ENCODE assay signal across 8 cellular contexts in genomic region chr3:130894130-130894872, GRCh38. TPM values are rescaled to one million over a fixed set of nuclear protein-coding genes. Genes with fewer than 3 reads are reported as not detected.
DNase-seq lines count a peak whose midpoint lies in the region; ATAC-seq and TF ChIP-seq lines count a peak whose summit lies in the region.

No MANE protein-coding gene starts in this region.

- H3K27ac ChIP-seq in body of pancreas: peak overlapping the region; percentile 90 to 99 (median 96)
- peak overlapping the region; percentile 45 for H3K27ac ChIP-seq in iPS-20b (ENCODE audit: low read length)
- peak overlapping the region; percentile 98 for H3K27ac ChIP-seq in skeletal muscle tissue (ENCODE audit: low read depth, low read length)

- H3K9me3 ChIP-seq in body of pancreas: no peaks in the 10 kb centered on the region
- H3K9me3 ChIP-seq in iPS-20b (ENCODE audit: insufficient read depth, low read depth, low read length): no peaks in the 10 kb centered on the region
- H3K9me3 ChIP-seq in skeletal muscle tissue (ENCODE audit: control insufficient read depth in 3 of 3, low read length in 3 of 3): no peaks in the 10 kb centered on the region

- H3K27me3 ChIP-seq in body of pancreas: no peaks in the 10 kb centered on the region
- H3K27me3 ChIP-seq in iPS-20b (ENCODE audit: insufficient read depth, low read length): no peaks in the 10 kb centered on the region
- no peaks in the 10 kb centered on the region for H3K27me3 ChIP-seq in skeletal muscle tissue (ENCODE audit: control insufficient read depth in 3 of 3, insufficient read depth in 3 of 3, low read length in 3 of 3)

- intact Hi-C loops in body of pancreas (cut with DNase I): loop anchor here (5.0 kb wide), 1 partner anchor 137 kb away; no protein-coding TSS in a partner anchor

- H3K9ac ChIP-seq in iPS-20b (ENCODE audit: low read depth, low read length): peak overlapping the region; percentile 85; the same call in 1 of the 2 replicates
- peak overlapping the region; percentile 77 to 99 (median 96) for H3K9ac ChIP-seq in skeletal muscle tissue (ENCODE audit: low read depth in 1 of 3, low read length in 3 of 3)

- H3K4me1 ChIP-seq in body of pancreas (peaks cover 4% of the 10 kb centered on the region), iPS-20b (ENCODE audit: insufficient read depth, low read length) (peaks cover 39% of the 10 kb centered on the region), skeletal muscle tissue (ENCODE audit: control insufficient read depth in 3 of 3, insufficient read depth in 3 of 3, low read length in 3 of 3) (peaks cover 6 to 13% (median 12%) of the 10 kb centered on the region in 3 donors)

- no peak for TF ChIP-seq POLR2A in body of pancreas (IDR thresholded peaks at IDR 0.05)

- peak; percentile 38 to 51 for DNase-seq in AML-193 (lab: John Stamatoyannopoulos, UW)
- peak; percentile 35 for DNase-seq in SW480 (ENCODE audit: low spot score)
- DNase-seq in body of pancreas: peak; percentile 27 to 50 (median 34)
- no peak for DNase-seq in DMS153 (lab: John Stamatoyannopoulos, UW)

- H3K36me3 ChIP-seq in body of pancreas (replicated peaks in 1 of 2; ENCODE audit: insufficient read depth in 1 of 2, low read depth in 2 of 2): no peaks in the 10 kb centered on the region
- no peaks in the 10 kb centered on the region for H3K36me3 ChIP-seq in iPS-20b (ENCODE audit: insufficient read depth, low read depth, low read length)
- H3K36me3 ChIP-seq in skeletal muscle tissue (ENCODE audit: control insufficient read depth in 3 of 3, insufficient read depth in 3 of 3, low read length in 3 of 3): no peaks in the 10 kb centered on the region

- WGBS in body of pancreas, 2 donors: 0 to 1% methylated on average over 29 to 52 of the region's 52 CpGs

- H3K4me3 ChIP-seq in body of pancreas (peak overlapping the region; percentile 44 to 90), iPS-20b (ENCODE audit: low read length) (peak overlapping the region; percentile 85), skeletal muscle tissue (ENCODE audit: low read length in 3 of 3) (peak overlapping the region; percentile 84 to 99 (median 94))

- peak; percentile 27 for ATAC-seq in GM19023 (IDR thresholded peaks at IDR 0.05; ENCODE audit: unreplicated experiment)
- ATAC-seq in HG03354 (IDR thresholded peaks at IDR 0.05; ENCODE audit: poor library complexity, severe bottlenecking, unreplicated experiment): peak; percentile 21
- peak; percentile 14 for ATAC-seq in body of pancreas

- no peak for TF ChIP-seq CTCF in body of pancreas (IDR thresholded peaks at IDR 0.05)

RNA-seq across cellular contexts. Expression of gene ATP2C1, which starts 0.4 kb away (rescaled TPM):
- total RNA-seq in body of pancreas: 10 to 100 TPM; 36.3 to 47.5 TPM
- 106 TPM for total RNA-seq in skeletal muscle tissue

Comparison
In these comparisons a context has a peak if more than half of its experiments do, and no peak if none do; other contexts are left out.
1. H3K27ac ChIP-seq: peak in every context shown above with its lines; median percentile 98 in skeletal muscle tissue; 96 in body of pancreas; 45 in iPS-20b.